ENCODE assay signal across 9 cellular contexts in genomic region chr22:39690901-39691620, GRCh38.
DNase-seq lines count a peak whose midpoint lies in the region; ATAC-seq, FAIRE-seq and TF ChIP-seq lines count a peak whose summit lies in the region.
"Had no signal": no experiment of that assay in that cellular context is flagged by ENCODE, and none has a peak within 500 bp of the region (broad histone marks: within the 10 kb centered on the region; RNA-seq: fewer than 3 reads in every experiment).

No MANE protein-coding gene starts in this region.

- no peak overlapping the region for H3K4me3 ChIP-seq in H1 (ENCODE audit: extremely low read depth in 1 of 4, insufficient read depth in 2 of 4, low read depth in 3 of 4, low read length in 4 of 4)

- H2BK12ac ChIP-seq in H1 (ENCODE audit: low read depth, low read length) = no peak overlapping the region

- no peak for FAIRE-seq in H1 (lab: Jason Lieb, UNC)

- TF ChIP-seq EP300 in H1 (IDR thresholded peaks at IDR 0.05; ENCODE audit: borderline replicate concordance in 1 of 2, low read depth in 2 of 2, low read length in 2 of 2) = no peak

- 66% methylated on average over 21 of the region's 25 CpGs; no CpG with 5 or more reads in 1 of the 2 experiments for WGBS in H1 (ENCODE audit: extremely low coverage in 1 of 2, insufficient coverage in 1 of 2, insufficient read length in 1 of 2, insufficient replicate concordance in 2 of 2, low coverage in 1 of 2, low lambda C conversion rate in 2 of 2, missing lambda C conversion rate in 1 of 2), 2 experiments

- H2BK120ac ChIP-seq in H1 (replicated peaks; ENCODE audit: low read depth, low read length) = no peak overlapping the region

- no peak overlapping the region for H2BK20ac ChIP-seq in H1 (ENCODE audit: low read length)

- no peak overlapping the region for H3K14ac ChIP-seq in H1 (ENCODE audit: insufficient read length)

- no peaks in the 10 kb centered on the region for H3K79me1 ChIP-seq in H1 (ENCODE audit: low read depth, low read length)

- ATAC-seq in GM21515 (IDR thresholded peaks at IDR 0.05; ENCODE audit: unreplicated experiment) (no peak), HG03097 (IDR thresholded peaks at IDR 0.05; ENCODE audit: low FRiP score, unreplicated experiment) (no peak), HG02938 (IDR thresholded peaks at IDR 0.05; ENCODE audit: unreplicated experiment) (no peak)

- no peak overlapping the region for H3K4ac ChIP-seq in H1 (replicated peaks; ENCODE audit: insufficient read length, low read depth, low read length)

- DNase-seq in EL (peak; percentile 13), NCI-H2227 (lab: John Stamatoyannopoulos, UW; ENCODE audit: unreplicated experiment) (peak; percentile 87), H1 (ENCODE audit: low read depth in 1 of 2, low spot score in 2 of 2) (no peak)
- DNase-seq in stimulated activated CD4-positive, alpha-beta T cell treated with anti-CD3 and anti-CD28 coated beads, Interleukin-1b, Interleukin-23, amount 100 ng/mL, for 24 hours (ENCODE audit: low read depth in 4 of 4, low spot score in 1 of 4) = peak in 3 of 4 experiments; percentile 10 to 11 (median 10)
- DNase-seq: DND-41, NCI-H1930 had no signal

- H3K9ac ChIP-seq in H1 (replicated peaks in 1 of 4; ENCODE audit: extremely low read depth in 1 of 4, low read depth in 3 of 4, low read length in 3 of 4) = no peak overlapping the region

- no peak overlapping the region for H4K91ac ChIP-seq in H1 (replicated peaks; ENCODE audit: insufficient read length, low read length)

- H3K79me2 ChIP-seq in H1 (ENCODE audit: control insufficient read depth in 1 of 2, insufficient read depth in 2 of 2, low read length in 2 of 2) = no peaks in the 10 kb centered on the region

- peaks cover 0 to 5% (median 2%) of the 10 kb centered on the region in 4 experiments; a peak in 4 of 7 replicates for H3K4me1 ChIP-seq in H1 (replicated peaks in 1 of 4; ENCODE audit: control insufficient read depth in 3 of 4, insufficient read depth in 4 of 4, low read length in 3 of 4)

- no peak overlapping the region for H3K56ac ChIP-seq in H1 (replicated peaks; ENCODE audit: insufficient read length, low read depth, low read length)

- H4K5ac ChIP-seq in H1 (ENCODE audit: insufficient read length, low read depth, low read length) = no peak overlapping the region

- H2AK5ac ChIP-seq in H1 (ENCODE audit: low read depth, low read length) = no peak overlapping the region

- TF ChIP-seq POLR2A in H1 (IDR thresholded peaks at IDR 0.05; ENCODE audit: control extremely low read depth in 1 of 2, low read depth in 2 of 2, low read length in 2 of 2) = no peak

- TF ChIP-seq CTCF in H1 (IDR thresholded peaks at IDR 0.05; ENCODE audit: control extremely low read depth in 1 of 3, insufficient read depth in 1 of 3, low read depth in 1 of 3, low read length in 3 of 3) = no peak

- TF ChIP-seq RAD21 in H1 (IDR thresholded peaks at IDR 0.05 in 1 of 2, conservative IDR thresholded peaks at IDR 0.05 in 1 of 2; ENCODE audit: low read depth in 2 of 2, low read length in 2 of 2) = no peak

- H2AFZ ChIP-seq in H1 (ENCODE audit: low read length) = no peak overlapping the region

- H3K4me2 ChIP-seq in H1 (ENCODE audit: insufficient read depth in 1 of 2, low read depth in 2 of 2, low read length in 2 of 2) = peak overlapping the region in 1 of 2 experiments; percentile 40; a peak in 1 of 4 replicates

- CTCF ChIA-PET in H1 (lab: Charles Lee; ENCODE audit: partially characterized antibody) = interaction anchor here (0.6 to 1.4 kb wide), 2 partner anchors 15 to 82 kb away, joined by 3 to 4 read pairs; no protein-coding TSS in a partner anchor

- H3K9me3 ChIP-seq in H1 (ENCODE audit: insufficient read depth in 2 of 2, low read depth in 1 of 2, low read length in 1 of 2) = no peaks in the 10 kb centered on the region

- H3K23ac ChIP-seq in H1 (ENCODE audit: insufficient read length) = no peak overlapping the region

- H3K18ac ChIP-seq in H1 (ENCODE audit: extremely low read depth, low read length) = no peak overlapping the region

- no peaks in the 10 kb centered on the region for H3K27me3 ChIP-seq in H1 (replicated peaks in 1 of 4; ENCODE audit: control insufficient read depth in 3 of 4, extremely low read depth in 1 of 4, insufficient read depth in 3 of 4, low read length in 3 of 4)

- H3K36me3 ChIP-seq in H1 (ENCODE audit: control insufficient read depth in 2 of 4, insufficient read depth in 4 of 4, low read length in 3 of 4) = no peaks in the 10 kb centered on the region

- H2BK5ac ChIP-seq in H1 (ENCODE audit: low read depth, low read length) = no peak overlapping the region

- H3K23me2 ChIP-seq in H1 (ENCODE audit: low read depth, low read length) = no peaks in the 10 kb centered on the region

- no peaks in the 10 kb centered on the region for H4K20me1 ChIP-seq in H1 (replicated peaks in 1 of 2; ENCODE audit: control insufficient read depth in 1 of 2, insufficient read depth in 2 of 2, low read length in 2 of 2)

- no peak overlapping the region for H2BK15ac ChIP-seq in H1 (ENCODE audit: low read length)

- POLR2A ChIA-PET in H1 (lab: Charles Lee; ENCODE audit: partially characterized antibody) = interaction anchor here (0.8 kb wide), 1 partner anchor 13 kb away, joined by 3 read pairs; no protein-coding TSS in a partner anchor

- no peak overlapping the region; the same call in 1 of the 2 replicates for H4K8ac ChIP-seq in H1 (ENCODE audit: extremely low read depth, insufficient read depth, low read length)

- H3K27ac ChIP-seq in H1 (ENCODE audit: low read depth, low read length) = no peak overlapping the region

TF ChIP-seq in H1, 55 proteins besides CTCF, POLR2A, EP300 and RAD21:
- TF ChIP-seq NRF1 (IDR thresholded peaks at IDR 0.05; ENCODE audit: low read depth, low read length) = no peak
- TF ChIP-seq CTBP2 (IDR thresholded peaks at IDR 0.05; ENCODE audit: borderline replicate concordance, insufficient read depth, insufficient read length, low read length) = no peak
- 0 out of 2 replicates have a peak, but pooled peaks have one; percentile 45 for TF ChIP-seq GABPA (IDR thresholded peaks at IDR 0.05; ENCODE audit: borderline replicate concordance, insufficient read depth, low read length)
- TF ChIP-seq JUND (IDR thresholded peaks at IDR 0.05; ENCODE audit: low read length) = no peak
- no peak for TF ChIP-seq TCF12 (IDR thresholded peaks at IDR 0.05; ENCODE audit: low read depth, low read length)

Comparison
In these comparisons a context has a peak if more than half of its experiments do, and no peak if none do; other contexts are left out.
1. DNase-seq: peak in EL (single experiment), NCI-H2227 (single experiment) and stimulated activated CD4-positive, alpha-beta T cell treated with anti-CD3 and anti-CD28 coated beads, Interleukin-1b, Interleukin-23, amount 100 ng/mL, for 24 hours (3 of 4); none in H1 (0 of 2).